12 cellular contexts compared by ENCODE assay signal in the genomic region with DNA sequence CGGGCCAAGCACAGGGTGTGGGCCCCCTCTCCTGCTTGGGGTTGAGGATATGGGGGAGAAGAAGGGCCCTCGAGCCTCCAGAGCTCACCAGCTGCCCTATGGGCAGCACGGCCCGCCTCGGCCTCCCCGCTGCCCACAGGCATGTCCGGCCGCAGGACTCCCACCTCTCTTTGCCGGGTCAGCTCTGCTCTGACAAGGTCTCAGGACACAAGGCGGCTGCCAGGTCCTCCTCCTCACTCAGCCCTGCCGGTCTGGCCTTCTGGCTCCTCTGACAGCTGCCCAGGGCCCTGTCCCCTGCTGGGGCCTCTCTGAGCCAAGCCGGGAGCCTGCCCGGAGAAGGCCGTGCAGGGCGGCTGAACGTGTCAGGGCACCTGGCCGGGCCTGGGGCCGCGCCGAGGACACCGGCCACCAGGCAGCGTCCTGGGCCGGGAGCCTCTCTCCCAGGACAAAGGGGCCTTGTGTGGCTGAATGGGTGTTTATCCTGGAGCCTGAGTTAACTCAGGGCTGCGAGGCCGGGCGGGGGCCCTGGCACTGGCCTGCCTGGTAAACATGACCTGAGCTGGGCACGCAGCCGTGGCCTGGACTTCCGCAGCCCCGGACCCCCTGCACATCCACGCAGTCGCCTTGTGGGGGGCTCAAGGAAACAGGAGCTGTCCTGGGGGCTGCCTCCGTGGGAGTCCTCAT. TPM values are rescaled to one million over a fixed set of nuclear protein-coding genes. Genes with fewer than 3 reads are reported as not detected.
DNase-seq lines count a peak whose midpoint lies in the region; ATAC-seq and TF ChIP-seq lines count a peak whose summit lies in the region.
"Had no signal": no experiment of that assay in that cellular context is flagged by ENCODE, and none has a peak within 500 bp of the region (broad histone marks: within the 10 kb centered on the region; RNA-seq: fewer than 3 reads in every experiment).

No MANE protein-coding gene starts in this region.

- CTCF ChIA-PET in activated naive CD4-positive, alpha-beta T cell treated with anti-CD3 and anti-CD28 coated beads, Interleukin-2, amount 10 ng/mL, durations not matched to agents 7 days and 5 days (lab: Charles Lee): interaction anchor here (1.1 to 2.6 kb wide), 7 partner anchors 17 to 153 kb away, joined by 3 to 63 read pairs (median 4); no protein-coding TSS in a partner anchor

- H3K9me3 Mint-ChIP-seq in activated naive CD4-positive, alpha-beta T cell treated with anti-CD3 and anti-CD28 coated beads, Interleukin-2, amount 10 ng/mL, durations not matched to agents 7 days and 5 days: no peaks in the 10 kb centered on the region
- H3K9me3 Mint-ChIP-seq: CD4-positive, CD25-positive, alpha-beta regulatory T cell; stimulated activated naive B cell treated with anti-CD40 and anti-IgM and Interleukin-4, amounts not matched to agents 10 μg/mL and 1 μg/mL and 100 μg/mL, for 72 hours had no signal

- TF ChIP-seq CTCF in GM20000 (IDR thresholded peaks at IDR 0.05; ENCODE audit: extremely low read depth, missing control alignments): no peak

- H3K4me1 Mint-ChIP-seq in activated naive CD4-positive, alpha-beta T cell treated with anti-CD3 and anti-CD28 coated beads, Interleukin-2, amount 10 ng/mL, durations not matched to agents 7 days and 5 days: peaks cover 5% of the 10 kb centered on the region
- H3K4me1 Mint-ChIP-seq: CD4-positive, CD25-positive, alpha-beta regulatory T cell had no signal

- H3K4me3 Mint-ChIP-seq in activated naive CD4-positive, alpha-beta T cell treated with anti-CD3 and anti-CD28 coated beads, Interleukin-2, amount 10 ng/mL, durations not matched to agents 7 days and 5 days: no peak overlapping the region
- H3K4me3 Mint-ChIP-seq: CD4-positive, CD25-positive, alpha-beta regulatory T cell; stimulated activated naive B cell treated with anti-CD40 and anti-IgM and Interleukin-4, amounts not matched to agents 10 μg/mL and 1 μg/mL and 100 μg/mL, for 72 hours had no signal

- H3K36me3 Mint-ChIP-seq in activated naive CD4-positive, alpha-beta T cell treated with anti-CD3 and anti-CD28 coated beads, Interleukin-2, amount 10 ng/mL, durations not matched to agents 7 days and 5 days: peaks cover 23% of the 10 kb centered on the region
- H3K36me3 Mint-ChIP-seq: CD4-positive, CD25-positive, alpha-beta regulatory T cell had no signal

- no peak overlapping the region for H3K27ac Mint-ChIP-seq in activated naive CD4-positive, alpha-beta T cell treated with anti-CD3 and anti-CD28 coated beads, Interleukin-2, amount 10 ng/mL, durations not matched to agents 7 days and 5 days
- H3K27ac Mint-ChIP-seq: CD4-positive, CD25-positive, alpha-beta regulatory T cell; stimulated activated naive B cell treated with anti-CD40 and anti-IgM and Interleukin-4, amounts not matched to agents 10 μg/mL and 1 μg/mL and 100 μg/mL, for 72 hours had no signal

- H3K27me3 Mint-ChIP-seq in activated naive CD4-positive, alpha-beta T cell treated with anti-CD3 and anti-CD28 coated beads, Interleukin-2, amount 10 ng/mL, durations not matched to agents 7 days and 5 days: no peaks in the 10 kb centered on the region
- H3K27me3 Mint-ChIP-seq: CD4-positive, CD25-positive, alpha-beta regulatory T cell had no signal

- DNase-seq in GM20000 (ENCODE audit: low spot score): peak; percentile 32
- peak; percentile 34 for DNase-seq in SW480 (ENCODE audit: low spot score)
- peak in 28 of 51 donors; percentile 19 to 81 (median 48) for DNase-seq in hypothalamus (lab: John Stamatoyannopoulos, UW)
- peak; percentile 72 for DNase-seq in pons (ENCODE audit: low spot score)
- DNase-seq in activated naive CD4-positive, alpha-beta T cell treated with anti-CD3 and anti-CD28 coated beads, Interleukin-2, amount 10 ng/mL, durations not matched to agents 7 days and 5 days: no peak
- no peak for DNase-seq in SK-N-DZ (ENCODE audit: low spot score)
- DNase-seq in retina: no peak
- DNase-seq: NCI-H187 treated with DMSO at 0.1 percent for 48 hours, NCI-H748 treated with DMSO at 0.1 percent for 48 hours had no signal

- no peak for ATAC-seq in GM18868 (IDR thresholded peaks at IDR 0.05; ENCODE audit: unreplicated experiment)

RNA-seq across cellular contexts. Expression of a gene that starts 25.7 kb away (rescaled TPM):
- 28.0 and 30.2 TPM in 2 replicates for polyA plus RNA-seq in SK-N-DZ (2014; cell fraction: cytosol; rRNA removed)
- polyA plus RNA-seq in SK-N-DZ (2014; cell fraction: nucleus; rRNA removed): 90.5 and 232 TPM in 2 replicates

RNA-seq across cellular contexts. Expression of a gene that starts 25.9 kb away (rescaled TPM):
- 77.3 and 81.6 TPM in 2 replicates for polyA plus RNA-seq in SK-N-DZ (2014; cell fraction: cytosol; rRNA removed)
- polyA plus RNA-seq in SK-N-DZ (2014; cell fraction: nucleus; rRNA removed): 124 and 144 TPM in 2 replicates

RNA-seq across cellular contexts. Expression of a gene that starts 34.9 kb away (rescaled TPM):
- 169 and 184 TPM in 2 replicates for polyA plus RNA-seq in SK-N-DZ (2014; cell fraction: cytosol; rRNA removed)
- polyA plus RNA-seq in SK-N-DZ (2014; cell fraction: nucleus; rRNA removed): 100 and 125 TPM in 2 replicates

RNA-seq across cellular contexts. Expression of a gene that starts 46.0 kb away (rescaled TPM):
- 1.0 and 3.2 TPM in 2 replicates for polyA plus RNA-seq in SK-N-DZ (2014; cell fraction: cytosol; rRNA removed)
- polyA plus RNA-seq in SK-N-DZ (2014; cell fraction: nucleus; rRNA removed): 16.5 and 20.3 TPM in 2 replicates
- polyA plus RNA-seq: CD4-positive, CD25-positive, alpha-beta regulatory T cell had no signal

Comparison
In these comparisons a context has a peak if more than half of its experiments do, and no peak if none do; other contexts are left out.
1. DNase-seq: peak in GM20000 (single experiment), SW480 (single experiment), hypothalamus (28 of 51) and pons (single experiment); none in activated naive CD4-positive, alpha-beta T cell treated with anti-CD3 and anti-CD28 coated beads, Interleukin-2, amount 10 ng/mL, durations not matched to agents 7 days and 5 days (single experiment), SK-N-DZ (single experiment) and retina (single experiment).